8 cellular contexts compared by ENCODE assay signal in genomic region chr3:116000315-116000714, GRCh38.
A peak's percentile ranks its signal among the peaks of the same experiment; 100 is the strongest.
DNase-seq lines count a peak whose midpoint lies in the region; ATAC-seq and TF ChIP-seq lines count a peak whose summit lies in the region.

No MANE protein-coding gene starts in this region.

- no peaks in the 10 kb centered on the region for H3K9me3 ChIP-seq in stomach
- H3K9me3 ChIP-seq in prostate gland, result no peaks in the 10 kb centered on the region
- peaks cover 0 to 2% of the 10 kb centered on the region in 2 donors for H3K9me3 ChIP-seq in neuronal stem cell (replicated peaks in 1 of 2; ENCODE audit: control insufficient read depth in 2 of 2, insufficient read depth in 1 of 2, low read depth in 1 of 2, low read length in 2 of 2)

- H2AK5ac ChIP-seq in neuronal stem cell (ENCODE audit: low read depth, low read length), result no peak overlapping the region

- no peaks in the 10 kb centered on the region for H3K79me1 ChIP-seq in neuronal stem cell (ENCODE audit: low read depth, low read length)

- H3K36me3 ChIP-seq in stomach, result no peaks in the 10 kb centered on the region
- no peaks in the 10 kb centered on the region for H3K36me3 ChIP-seq in prostate gland
- H3K36me3 ChIP-seq in neuronal stem cell (replicated peaks in 1 of 2; ENCODE audit: control insufficient read depth in 2 of 2, insufficient read depth in 2 of 2, low read length in 2 of 2), result peaks cover 0 to 1% of the 10 kb centered on the region in 2 donors

- no peak overlapping the region for H3K23ac ChIP-seq in neuronal stem cell (ENCODE audit: low read depth, low read length, poor library complexity)

- TF ChIP-seq EP300 in stomach (IDR thresholded peaks at IDR 0.05), result no peak

- no peak overlapping the region for H3K4ac ChIP-seq in neuronal stem cell (ENCODE audit: low read length)

- no peak overlapping the region for H2BK12ac ChIP-seq in neuronal stem cell (ENCODE audit: low read length)

- H4K91ac ChIP-seq in neuronal stem cell (ENCODE audit: low read depth, low read length, poor library complexity), result no peak overlapping the region

- H3K4me1 ChIP-seq in stomach (no peaks in the 10 kb centered on the region), prostate gland (replicated peaks) (no peaks in the 10 kb centered on the region), neuronal stem cell (ENCODE audit: control insufficient read depth in 2 of 2, insufficient read depth in 1 of 2, low read depth in 1 of 2, low read length in 2 of 2) (peaks cover 0 to 3% of the 10 kb centered on the region in 2 donors)

- no peak overlapping the region for H3K14ac ChIP-seq in neuronal stem cell (ENCODE audit: low read length)

- H4K8ac ChIP-seq in neuronal stem cell (ENCODE audit: low read depth, low read length), result no peak overlapping the region

- H2BK15ac ChIP-seq in neuronal stem cell (ENCODE audit: low read length), result no peak overlapping the region

- intact Hi-C loops in stomach (cut with DNase I; ENCODE audit: low total_unique reads), result no loop called here
- intact Hi-C loops in prostate gland (cut with DNase I), result no loop called here

- no peak for TF ChIP-seq CTCF in stomach (IDR thresholded peaks at IDR 0.05)
- no peak for TF ChIP-seq CTCF in prostate gland (IDR thresholded peaks at IDR 0.05)

- no peak overlapping the region for H2BK5ac ChIP-seq in neuronal stem cell (ENCODE audit: low read length)

- H3K27me3 ChIP-seq in stomach, result no peaks in the 10 kb centered on the region
- H3K27me3 ChIP-seq in prostate gland (replicated peaks; ENCODE audit: insufficient read depth), result no peaks in the 10 kb centered on the region
- H3K27me3 ChIP-seq in neuronal stem cell (ENCODE audit: control insufficient read depth in 3 of 3, insufficient read depth in 3 of 3, low read depth in 1 of 3, low read length in 3 of 3), result no peaks in the 10 kb centered on the region

- WGBS in stomach, 5 donors, result 54 to 76% (median 71%) methylated on average over 3 of the region's 3 CpGs
- WGBS in prostate gland, result 64% methylated on average over 3 of the region's 3 CpGs
- no CpG with 5 or more reads among the region's 3 CpGs for WGBS in neuronal stem cell (ENCODE audit: extremely low coverage in 2 of 2, insufficient read length in 2 of 2, insufficient replicate concordance in 1 of 2), 2 donors

- no peak overlapping the region for H2BK120ac ChIP-seq in neuronal stem cell (ENCODE audit: low read depth, low read length)

- H3K4me3 ChIP-seq in stomach (no peak overlapping the region), prostate gland (no peak overlapping the region), neuronal stem cell (ENCODE audit: low read length in 2 of 2) (no peak overlapping the region)

- no peak overlapping the region for H3K4me2 ChIP-seq in neuronal stem cell (ENCODE audit: insufficient read depth, low read length, poor library complexity, severe bottlenecking)

- DNase-seq in AG08395 (ENCODE audit: low spot score), result peak; percentile 75
- DNase-seq in brain pericyte (ENCODE audit: low read depth, low spot score), result peak; percentile 60
- DNase-seq in stomach, result no peak
- DNase-seq in prostate gland (ENCODE audit: low spot score), result no peak
- DNase-seq in NCI-H2029 treated with DMSO at 0.1 percent for 48 hours (lab: John Stamatoyannopoulos, UW), result no peak
- DNase-seq in neuronal stem cell (ENCODE audit: low spot score), result no peak

- no peak overlapping the region for H3K27ac ChIP-seq in stomach
- H3K27ac ChIP-seq in prostate gland, result no peak overlapping the region
- H3K27ac ChIP-seq in neuronal stem cell (replicated peaks; ENCODE audit: low read length), result no peak overlapping the region

- H2AFZ ChIP-seq in neuronal stem cell (ENCODE audit: low read length), result no peak overlapping the region

- peak; percentile 71 for ATAC-seq in GM19452 (IDR thresholded peaks at IDR 0.05; ENCODE audit: unreplicated experiment)
- peak; percentile 91 for ATAC-seq in HG03439 (IDR thresholded peaks at IDR 0.05; ENCODE audit: unreplicated experiment)

- H3K9ac ChIP-seq in neuronal stem cell (ENCODE audit: low read depth, low read length, poor library complexity), result no peak overlapping the region

- no peak overlapping the region for H3K18ac ChIP-seq in neuronal stem cell (ENCODE audit: low read length)

- TF ChIP-seq POLR2A in stomach (IDR thresholded peaks at IDR 0.05), result no peak
- TF ChIP-seq POLR2A in prostate gland (IDR thresholded peaks at IDR 0.05), result no peak

Comparison
In these comparisons a context has a peak if more than half of its experiments do, and no peak if none do; other contexts are left out.
1. DNase-seq: peak in AG08395 (single experiment) and brain pericyte (single experiment); none in stomach (single experiment), prostate gland (single experiment), NCI-H2029 treated with DMSO at 0.1 percent for 48 hours (single experiment) and neuronal stem cell (single experiment).